Comparison of ENCODE assay signal across 22 cellular contexts in genomic region chr1:7629011-7629410, GRCh38.
A peak's percentile ranks its signal among the peaks of the same experiment; 100 is the strongest.
DNase-seq lines count a peak whose midpoint lies in the region; ATAC-seq, FAIRE-seq and TF ChIP-seq lines count a peak whose summit lies in the region.
"Had no signal": no experiment of that assay in that cellular context is flagged by ENCODE, and none has a peak within 500 bp of the region (broad histone marks: within the 10 kb centered on the region; RNA-seq: fewer than 3 reads in every experiment).

No MANE protein-coding gene starts in this region.

- intact Hi-C loops in Right ventricle myocardium inferior (cut with DNase I) (no loop called here), cardiac septum (cut with DNase I) (no loop called here), left cardiac atrium (cut with DNase I) (no loop called here), right cardiac atrium (cut with DNase I) (loop anchor here in 1 of 4 donors (10.0 kb wide), 1 partner anchor 334 kb away; no protein-coding TSS in a partner anchor)

- 74% methylated on average over 8 of the region's 8 CpGs for WGBS in right cardiac atrium

- H3K4me3 ChIP-seq in right cardiac atrium (ENCODE audit: low read length): no peak overlapping the region
- H3K4me3 ChIP-seq: BLaER1 had no signal

- POLR2A ChIA-PET in naive thymus-derived CD8-positive, alpha-beta T cell (lab: Charles Lee): no interaction called here

- peaks cover 0 to 3% (median 0%) of the 10 kb centered on the region in 4 donors for H3K4me1 Mint-ChIP-seq in naive thymus-derived CD8-positive, alpha-beta T cell
- H3K4me1 Mint-ChIP-seq: CD14-positive monocyte; CD4-positive, alpha-beta memory T cell had no signal

- H3K9me3 ChIP-seq in right cardiac atrium (ENCODE audit: control insufficient read depth, low read length): no peaks in the 10 kb centered on the region
- H3K9me3 ChIP-seq: BLaER1 had no signal

- H3K27ac Mint-ChIP-seq in naive thymus-derived CD8-positive, alpha-beta T cell: no peak overlapping the region
- H3K27ac Mint-ChIP-seq: CD4-positive, alpha-beta memory T cell had no signal

- FAIRE-seq in H54 (lab: Jason Lieb, UNC): no peak
- FAIRE-seq: G401.6, GM12891, GM18507, HTR-8/SVneo had no signal

- no peak for TF ChIP-seq POLR2A in H54 (IDR thresholded peaks at IDR 0.05; ENCODE audit: low read depth, low read length)

- H3K4me3 Mint-ChIP-seq in naive thymus-derived CD8-positive, alpha-beta T cell: no peak overlapping the region
- H3K4me3 Mint-ChIP-seq: CD14-positive monocyte; CD4-positive, alpha-beta memory T cell; H9 had no signal

- H3K27me3 ChIP-seq in right cardiac atrium (ENCODE audit: control insufficient read depth, insufficient read depth): no peaks in the 10 kb centered on the region
- H3K27me3 ChIP-seq: BLaER1 had no signal

- H3K4me1 ChIP-seq in right cardiac atrium (ENCODE audit: control insufficient read depth, insufficient read depth, low read length): peaks cover 10% of the 10 kb centered on the region
- H3K4me1 ChIP-seq: BLaER1 had no signal

- peaks cover 7 to 67% (median 36%) of the 10 kb centered on the region in 5 donors for H3K27me3 Mint-ChIP-seq in naive thymus-derived CD8-positive, alpha-beta T cell

- peak overlapping the region; percentile 93 for H3K27ac ChIP-seq in right cardiac atrium (ENCODE audit: low read length)
- H3K27ac ChIP-seq: BLaER1 had no signal

- DNase-seq in Right ventricle myocardium inferior (ENCODE audit: missing footprints) (no peak), cardiac septum (ENCODE audit: low spot score) (no peak), left cardiac atrium (no peak), right cardiac atrium (peak in 1 of 3 donors; percentile 72), H54 (ENCODE audit: insufficient read length, low spot score) (no peak), ureter (ENCODE audit: low spot score) (no peak)
- DNase-seq in naive thymus-derived CD8-positive, alpha-beta T cell: no peak
- DNase-seq: 8988T; Calu3; CD4-positive, alpha-beta memory T cell; DMS53; DND-41; EL; GOT3; H9; IMR-90 had no signal

- no peaks in the 10 kb centered on the region for H3K9me3 Mint-ChIP-seq in naive thymus-derived CD8-positive, alpha-beta T cell
- H3K9me3 Mint-ChIP-seq: CD14-positive monocyte; CD4-positive, alpha-beta memory T cell; H9 had no signal

- no peaks in the 10 kb centered on the region for H3K36me3 Mint-ChIP-seq in naive thymus-derived CD8-positive, alpha-beta T cell
- H3K36me3 Mint-ChIP-seq: CD14-positive monocyte; CD4-positive, alpha-beta memory T cell had no signal

- ATAC-seq in Right ventricle myocardium inferior (peak; percentile 36), left cardiac atrium (peak; percentile 63 to 79), right cardiac atrium (peak; percentile 59 to 67)
- no peak for ATAC-seq in naive thymus-derived CD8-positive, alpha-beta T cell

Comparison
In these comparisons a context has a peak if more than half of its experiments do, and no peak if none do; other contexts are left out.
1. ATAC-seq: peak in Right ventricle myocardium inferior (single experiment), left cardiac atrium (2 of 2) and right cardiac atrium (2 of 2); none in naive thymus-derived CD8-positive, alpha-beta T cell (0 of 2).